8 cellular contexts compared by ENCODE assay signal in genomic region chrX:10618911-10619310, GRCh38. TPM values are rescaled to one million over a fixed set of nuclear protein-coding genes. Genes with fewer than 3 reads are reported as not detected.
DNase-seq lines count a peak whose midpoint lies in the region; ATAC-seq and TF ChIP-seq lines count a peak whose summit lies in the region.

No MANE protein-coding gene starts in this region.

- peak overlapping the region; percentile 81 for H3K4me3 ChIP-seq in BE2C (ENCODE audit: low read depth, low read length)

- DNase-seq in BE2C (no peak), RWPE1 (ENCODE audit: low spot score) (no peak), foreskin keratinocyte (no peak), osteocyte (ENCODE audit: extremely low spot score, unreplicated experiment) (no peak), ureter (ENCODE audit: low spot score) (no peak), RPMI8226 (no peak), NCI-H2029 treated with DMSO at 0.1 percent for 48 hours (lab: John Stamatoyannopoulos, UW) (no peak)
- no peak for DNase-seq in stimulated activated naive CD8-positive, alpha-beta T cell treated with anti-CD3 and anti-CD28 coated beads, Interleukin-15, amount 100 ng/mL, for 72 hours

- H3K4me3 Mint-ChIP-seq in osteocyte (ENCODE audit: unreplicated experiment) = peak overlapping the region; percentile 80
- peak overlapping the region in 1 of 2 donors; percentile 21 for H3K4me3 Mint-ChIP-seq in stimulated activated naive CD8-positive, alpha-beta T cell treated with anti-CD3 and anti-CD28 coated beads, Interleukin-15, amount 100 ng/mL, for 72 hours

- no peaks in the 10 kb centered on the region for H3K9me3 ChIP-seq in BE2C

- H3K27me3 Mint-ChIP-seq in osteocyte (ENCODE audit: unreplicated experiment) = no peaks in the 10 kb centered on the region
- H3K27me3 Mint-ChIP-seq in stimulated activated naive CD8-positive, alpha-beta T cell treated with anti-CD3 and anti-CD28 coated beads, Interleukin-15, amount 100 ng/mL, for 72 hours = peaks cover 41% of the 10 kb centered on the region

- no peaks in the 10 kb centered on the region for H3K27me3 ChIP-seq in BE2C
- no peaks in the 10 kb centered on the region for H3K27me3 ChIP-seq in foreskin keratinocyte

- CTCF ChIA-PET in RWPE1 (lab: Yijun Ruan, JAX) = interaction anchor here (0.9 kb wide), 1 partner anchor 429 kb away, joined by 5 read pairs; no protein-coding TSS in a partner anchor

- H3K27ac Mint-ChIP-seq in osteocyte (ENCODE audit: unreplicated experiment) = peak overlapping the region; percentile 91
- no peak overlapping the region for H3K27ac Mint-ChIP-seq in stimulated activated naive CD8-positive, alpha-beta T cell treated with anti-CD3 and anti-CD28 coated beads, Interleukin-15, amount 100 ng/mL, for 72 hours

- POLR2A ChIA-PET in RWPE1 (lab: Yijun Ruan, JAX; ENCODE audit: low non-redundant PET) = no interaction called here

- ATAC-seq in foreskin keratinocyte = no peak
- ATAC-seq in stimulated activated naive CD8-positive, alpha-beta T cell treated with anti-CD3 and anti-CD28 coated beads, Interleukin-15, amount 100 ng/mL, for 72 hours = no peak

- H3K4me1 ChIP-seq in BE2C = no peaks in the 10 kb centered on the region; the same call in none of the 2 replicates
- H3K4me1 ChIP-seq in foreskin keratinocyte = peaks cover 5% of the 10 kb centered on the region

- no peaks in the 10 kb centered on the region for H3K36me3 Mint-ChIP-seq in osteocyte (ENCODE audit: unreplicated experiment)

- H3K4me1 Mint-ChIP-seq in osteocyte (ENCODE audit: unreplicated experiment) = peaks cover 45% of the 10 kb centered on the region
- H3K4me1 Mint-ChIP-seq in stimulated activated naive CD8-positive, alpha-beta T cell treated with anti-CD3 and anti-CD28 coated beads, Interleukin-15, amount 100 ng/mL, for 72 hours = peaks cover 15% of the 10 kb centered on the region

- no peaks in the 10 kb centered on the region for H3K9me3 Mint-ChIP-seq in osteocyte (ENCODE audit: unreplicated experiment)
- H3K9me3 Mint-ChIP-seq in stimulated activated naive CD8-positive, alpha-beta T cell treated with anti-CD3 and anti-CD28 coated beads, Interleukin-15, amount 100 ng/mL, for 72 hours = no peaks in the 10 kb centered on the region

- H3K27ac ChIP-seq in RWPE1 = peak overlapping the region; percentile 70
- peak overlapping the region; percentile 79 for H3K27ac ChIP-seq in foreskin keratinocyte

- no peak for TF ChIP-seq CTCF in BE2C (IDR thresholded peaks at IDR 0.05; ENCODE audit: low read depth, low read length)
- no peak for TF ChIP-seq CTCF in RWPE1 (conservative IDR thresholded peaks at IDR 0.05; ENCODE audit: low read depth)
- no peak for TF ChIP-seq CTCF in foreskin keratinocyte (conservative IDR thresholded peaks at IDR 0.05)
- no peak for TF ChIP-seq CTCF in osteocyte (IDR thresholded peaks at IDR 0.05)

- no peaks in the 10 kb centered on the region for H3K36me3 ChIP-seq in BE2C

RNA-seq across cellular contexts. Expression of gene MID1, which starts 1.5 kb away (rescaled TPM):
- 2.2 TPM for polyA plus RNA-seq in BE2C (2012; ENCODE audit: insufficient read depth, insufficient read length, low read depth)
- total RNA-seq in foreskin keratinocyte (12.6 and 17.6 TPM in 2 replicates), osteocyte (10.2 and 12.7 TPM in 2 replicates), ureter (31.8 TPM)
- polyA plus RNA-seq in foreskin keratinocyte = 2.1 and 3.1 TPM in 2 replicates
